17 cellular contexts compared by ENCODE assay signal in the genomic region with DNA sequence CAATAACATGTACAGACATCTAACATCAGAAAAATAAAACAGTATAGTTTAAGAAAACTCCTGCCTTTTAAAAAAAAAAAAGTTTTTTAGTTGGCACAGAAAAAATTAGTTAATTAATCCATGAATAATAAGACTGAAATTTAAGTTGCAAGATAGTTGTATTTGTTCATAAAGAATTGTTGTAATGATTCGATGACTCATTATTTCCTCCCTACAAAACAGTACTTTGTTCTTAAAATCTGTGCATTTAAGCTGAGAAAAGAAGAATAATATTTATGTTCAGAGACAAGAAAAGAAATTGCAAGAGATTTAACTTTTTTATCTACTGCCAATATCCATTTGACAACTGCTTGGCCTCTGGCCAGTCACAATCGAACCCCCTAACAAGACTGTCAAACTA.
"Had no signal": no experiment of that assay in that cellular context is flagged by ENCODE, and none has a peak within 500 bp of the region (broad histone marks: within the 10 kb centered on the region; RNA-seq: fewer than 3 reads in every experiment).

No MANE protein-coding gene starts in this region.

- H3K36me3 ChIP-seq: brain microvascular endothelial cell, lower lobe of right lung, thyroid gland had no signal

- H3K9ac ChIP-seq: SK-N-SH had no signal

- H3K27me3 ChIP-seq: brain microvascular endothelial cell, thyroid gland had no signal

- DNase-seq: activated CD4-positive, alpha-beta T cell treated with anti-CD3 and anti-CD28 coated beads, Interleukin-2, amount 10 ng/mL, durations not matched to agents 24 days and 14 days; activated CD8-positive, alpha-beta T cell treated with anti-CD3 and anti-CD28 coated beads for 36 hours; activated naive CD4-positive, alpha-beta T cell; activated T-cell treated with anti-CD3 and anti-CD28 coated beads, Interleukin-2, amount 50 U/mL, for 1 hour; anterior cingulate cortex; brain microvascular endothelial cell; effector memory CD8-positive, alpha-beta T cell; left colon; lower lobe of right lung; midbrain; SK-N-SH; stimulated activated CD4-positive, alpha-beta T cell treated with anti-CD3 and anti-CD28 coated beads, Interleukin-1b, Interleukin-23, amount 100 ng/mL, for 48 hours; stimulated activated CD8-positive, alpha-beta memory T cell treated with anti-CD3 and anti-CD28 coated beads, Interleukin-4, amount 100 ng/mL, for 48 hours; stimulated activated naive CD4-positive, alpha-beta T cell; T-cell; T-helper 9 cell; thyroid gland had no signal

- H3K9me3 ChIP-seq: lower lobe of right lung, SK-N-SH, thyroid gland had no signal

- H3K4me1 ChIP-seq: lower lobe of right lung, thyroid gland had no signal

- H3K4me3 ChIP-seq: lower lobe of right lung, thyroid gland had no signal
